In genomic region chr3:108744762-108745161, GRCh38 we compare ENCODE assay signal across 37 cellular contexts. TPM values are rescaled to one million over a fixed set of nuclear protein-coding genes. Genes with fewer than 3 reads are reported as not detected.
"Had no signal": no experiment of that assay in that cellular context is flagged by ENCODE, and none has a peak within 500 bp of the region (broad histone marks: within the 10 kb centered on the region; RNA-seq: fewer than 3 reads in every experiment).

No MANE protein-coding gene starts in this region.

- H3K4me3 ChIP-seq: adrenal gland, body of pancreas, breast epithelium, cardiac muscle cell, colonic mucosa, esophagus squamous epithelium, gastroesophageal sphincter, heart right ventricle had no signal

- DNase-seq: activated CD4-positive, alpha-beta T cell treated with anti-CD3 and anti-CD28 coated beads for 1 hour; activated CD4-positive, alpha-beta T cell treated with anti-CD3 and anti-CD28 coated beads for 4 hours; activated CD4-positive, alpha-beta T cell treated with anti-CD3 and anti-CD28 coated beads, Interleukin-2, amount 10 ng/mL, durations not matched to agents 7 days and 5 days; activated CD4-positive, alpha-beta T cell treated with anti-CD3 and anti-CD28 coated beads, Interleukin-2, amount 50 U/mL, for 4 hours; activated CD8-positive, alpha-beta memory T cell treated with anti-CD3 and anti-CD28 coated beads for 24 hours; activated CD8-positive, alpha-beta T cell treated with anti-CD3 and anti-CD28 coated beads for 36 hours; activated effector memory CD4-positive, alpha-beta T cell treated with anti-CD3 and anti-CD28 coated beads, Interleukin-2, amount 50 U/mL, for 16 hours; activated naive CD4-positive, alpha-beta T cell treated with anti-CD3 and anti-CD28 coated beads for 36 hours; activated naive CD8-positive, alpha-beta T cell treated with anti-CD3 and anti-CD28 coated beads for 36 hours; activated naive CD8-positive, alpha-beta T cell treated with anti-CD3 and anti-CD28 coated beads, Interleukin-2, amount 50 U/mL, for 24 hours; activated T-cell treated with anti-CD3 and anti-CD28 coated beads, Interleukin-2, amount 50 U/mL, for 4 hours; adrenal gland; amygdala; aorta; body of pancreas; central memory CD4-positive, alpha-beta T cell; cerebellar nuclear complex; colonic mucosa; effector CD8-positive, alpha-beta T cell; esophagus squamous epithelium; foreskin melanocyte; heart right ventricle; T-helper 2 cell had no signal

- ATAC-seq: activated CD8-positive, alpha-beta T cell treated with anti-CD3 and anti-CD28 coated beads for 36 hours; activated naive CD8-positive, alpha-beta T cell treated with anti-CD3 and anti-CD28 coated beads, Interleukin-2, amount 50 U/mL, for 24 hours; activated T-cell treated with anti-CD3 and anti-CD28 coated beads, Interleukin-2, amount 50 U/mL, for 4 hours; body of pancreas; gastroesophageal sphincter; heart right ventricle; WTC11 had no signal

- H3K9me3 ChIP-seq: adrenal gland, breast epithelium, colonic mucosa, esophagus squamous epithelium had no signal

- H3K27me3 ChIP-seq: adrenal gland, body of pancreas, breast epithelium, cardiac muscle cell, colonic mucosa, esophagus squamous epithelium, gastroesophageal sphincter, heart right ventricle had no signal

- H3K4me1 ChIP-seq: adrenal gland, body of pancreas, breast epithelium, colonic mucosa, esophagus squamous epithelium, gastroesophageal sphincter, heart right ventricle had no signal

- H3K27ac ChIP-seq: adrenal gland, body of pancreas, breast epithelium, cardiac muscle cell, colonic mucosa, epithelial cell of prostate, esophagus squamous epithelium, gastroesophageal sphincter, heart right ventricle, VCaP had no signal

- H3K36me3 ChIP-seq: adrenal gland, breast epithelium, cardiac muscle cell, colonic mucosa, esophagus squamous epithelium, gastroesophageal sphincter, heart right ventricle had no signal

RNA-seq across cellular contexts. Expression of gene RETNLB, which starts 12.4 kb away (rescaled TPM):
- total RNA-seq: activated CD4-positive, alpha-beta T cell treated with anti-CD3 and anti-CD28 coated beads, Interleukin-2, amount 10 ng/mL, durations not matched to agents 7 days and 5 days; activated CD8-positive, alpha-beta T cell treated with anti-CD3 and anti-CD28 coated beads for 36 hours; activated naive CD4-positive, alpha-beta T cell treated with anti-CD3 and anti-CD28 coated beads for 36 hours; activated naive CD8-positive, alpha-beta T cell treated with anti-CD3 and anti-CD28 coated beads for 36 hours; activated T-cell treated with anti-CD3 and anti-CD28 coated beads, Interleukin-2, amount 50 U/mL, for 4 hours; activated T-helper 2 cell treated with anti-CD3 and anti-CD28 coated beads, Interferon-gamma antibody, Interleukin-2, Interleukin-4, amounts not matched to agents 10 μg/mL and 5 μg/mL and 100 μg/mL, durations not matched to agents 14 hours and 24 hours and 36 hours; adrenal gland; aorta; body of pancreas; breast epithelium; cardiac muscle cell; dermis microvascular lymphatic vessel endothelial cell; endothelial cell of umbilical vein; esophagus squamous epithelium; fibroblast of lung; fibroblast of villous mesenchyme; gastroesophageal sphincter; glomerular endothelial cell; heart right ventricle; T-helper 1 cell treated with Interleukin-12 subunit alpha and Interleukin-12 subunit beta and Interleukin-4 antibody, amounts not matched to agents 30 ng/mL and 1 ng/mL, for 36 hours; WTC11 had no signal
- polyA plus RNA-seq: adrenal gland, aorta, cardiac muscle cell, endothelial cell of umbilical vein, esophagus, fibroblast of lung, heart right ventricle had no signal
